In the genomic region with DNA sequence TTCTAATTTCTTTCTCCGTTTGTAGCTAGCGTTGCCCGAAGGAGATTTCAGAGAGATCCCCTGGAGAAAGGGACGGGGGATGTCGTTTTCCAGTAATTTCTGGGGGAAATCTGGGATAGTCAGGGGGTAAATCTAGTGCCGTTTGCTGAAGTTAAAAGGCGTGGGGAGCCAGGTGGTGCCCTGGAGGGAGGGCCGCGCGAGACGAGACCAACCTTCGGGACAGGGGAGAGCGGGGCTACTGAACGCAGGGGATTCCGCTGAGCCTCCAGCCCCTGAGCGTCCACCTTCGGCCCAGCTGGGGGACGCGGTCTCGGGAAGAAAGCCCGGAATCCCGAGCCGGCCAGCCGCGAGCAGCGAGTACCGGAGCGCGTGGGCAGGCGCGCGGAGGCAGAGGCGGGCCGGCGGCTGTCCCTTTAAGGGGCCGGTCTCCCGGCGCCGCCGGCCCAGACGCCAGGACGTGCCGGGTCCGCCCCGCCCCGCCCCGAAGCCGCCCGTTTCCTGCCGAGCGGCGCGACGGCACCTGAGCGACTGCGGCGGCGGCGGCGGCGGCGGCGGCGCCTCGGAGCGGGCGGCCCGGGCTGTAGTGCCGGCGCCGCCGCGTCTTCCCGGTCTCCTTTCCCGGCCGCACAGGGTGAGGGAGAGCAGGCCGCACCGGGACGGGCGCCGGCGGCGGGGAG, we compare ENCODE assay signal across 1 cellular context.
TF ChIP-seq lines count a peak whose summit lies in the region.

A gene with protein sequence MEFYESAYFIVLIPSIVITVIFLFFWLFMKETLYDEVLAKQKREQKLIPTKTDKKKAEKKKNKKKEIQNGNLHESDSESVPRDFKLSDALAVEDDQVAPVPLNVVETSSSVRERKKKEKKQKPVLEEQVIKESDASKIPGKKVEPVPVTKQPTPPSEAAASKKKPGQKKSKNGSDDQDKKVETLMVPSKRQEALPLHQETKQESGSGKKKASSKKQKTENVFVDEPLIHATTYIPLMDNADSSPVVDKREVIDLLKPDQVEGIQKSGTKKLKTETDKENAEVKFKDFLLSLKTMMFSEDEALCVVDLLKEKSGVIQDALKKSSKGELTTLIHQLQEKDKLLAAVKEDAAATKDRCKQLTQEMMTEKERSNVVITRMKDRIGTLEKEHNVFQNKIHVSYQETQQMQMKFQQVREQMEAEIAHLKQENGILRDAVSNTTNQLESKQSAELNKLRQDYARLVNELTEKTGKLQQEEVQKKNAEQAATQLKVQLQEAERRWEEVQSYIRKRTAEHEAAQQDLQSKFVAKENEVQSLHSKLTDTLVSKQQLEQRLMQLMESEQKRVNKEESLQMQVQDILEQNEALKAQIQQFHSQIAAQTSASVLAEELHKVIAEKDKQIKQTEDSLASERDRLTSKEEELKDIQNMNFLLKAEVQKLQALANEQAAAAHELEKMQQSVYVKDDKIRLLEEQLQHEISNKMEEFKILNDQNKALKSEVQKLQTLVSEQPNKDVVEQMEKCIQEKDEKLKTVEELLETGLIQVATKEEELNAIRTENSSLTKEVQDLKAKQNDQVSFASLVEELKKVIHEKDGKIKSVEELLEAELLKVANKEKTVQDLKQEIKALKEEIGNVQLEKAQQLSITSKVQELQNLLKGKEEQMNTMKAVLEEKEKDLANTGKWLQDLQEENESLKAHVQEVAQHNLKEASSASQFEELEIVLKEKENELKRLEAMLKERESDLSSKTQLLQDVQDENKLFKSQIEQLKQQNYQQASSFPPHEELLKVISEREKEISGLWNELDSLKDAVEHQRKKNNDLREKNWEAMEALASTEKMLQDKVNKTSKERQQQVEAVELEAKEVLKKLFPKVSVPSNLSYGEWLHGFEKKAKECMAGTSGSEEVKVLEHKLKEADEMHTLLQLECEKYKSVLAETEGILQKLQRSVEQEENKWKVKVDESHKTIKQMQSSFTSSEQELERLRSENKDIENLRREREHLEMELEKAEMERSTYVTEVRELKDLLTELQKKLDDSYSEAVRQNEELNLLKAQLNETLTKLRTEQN (N-terminal part only) (plus strand): TSS at position 484 of the 677 bp plus-strand sequence. CDS start 31,842 bp downstream, outside the sequence.

TF ChIP-seq in K562, 482 proteins besides CTCF, POLR2A, EP300 and RAD21 (continued from another document and continues in another):
- TF ChIP-seq PHF8 (IDR thresholded peaks at IDR 0.05; ENCODE audit: borderline replicate concordance, low read length) (peak; percentile 54; the same call in 1 of the 2 replicates), L3MBTL2 (IDR thresholded peaks at IDR 0.05) (peak; percentile 47; the same call in 1 of the 2 replicates), NONO (IDR thresholded peaks at IDR 0.05; ENCODE audit: low read depth in 2 of 2, low read length in 1 of 2) (peak in 1 of 2 experiments; percentile 97; a peak in 2 of 4 replicates), ATF1 (CRISPR knock-in tag; IDR thresholded peaks at IDR 0.05) (no peak), ATF1 (tag; IDR thresholded peaks at IDR 0.05) (0 out of 2 replicates have a peak, but pooled peaks have one; percentile 31), TOE1 (IDR thresholded peaks at IDR 0.05; ENCODE audit: borderline replicate concordance) (peak; percentile 81), TOE1 (CRISPR knock-in tag; IDR thresholded peaks at IDR 0.05; ENCODE audit: borderline replicate concordance, low read depth) (no peak), TBP (optimal IDR thresholded peaks at IDR 0.05; ENCODE audit: low read depth, low read length) (peak; percentile 47), ATF7 (IDR thresholded peaks at IDR 0.05) (peak; percentile 94), ZNF785 (CRISPR knock-in tag; IDR thresholded peaks at IDR 0.05) (no peak), ZNF75A (CRISPR knock-in tag; IDR thresholded peaks at IDR 0.05) (no peak), CHD2 (IDR thresholded peaks at IDR 0.05; ENCODE audit: low read depth, low read length) (peak; percentile 61; the same call in 1 of the 2 replicates), SMAD4 (CRISPR knock-in tag; conservative IDR thresholded peaks at IDR 0.05) (peak; percentile 88), NBN (IDR thresholded peaks at IDR 0.05; ENCODE audit: low read depth) (peak; percentile 36; the same call in 1 of the 2 replicates), RBFOX2 (IDR thresholded peaks at IDR 0.05; ENCODE audit: low read depth, low read length) (peak; percentile 51; the same call in 1 of the 2 replicates), PHF20 (IDR thresholded peaks at IDR 0.05; ENCODE audit: partially characterized antibody) (peak; percentile 9), CXXC5 (CRISPR knock-in tag; IDR thresholded peaks at IDR 0.05) (peak; percentile 88), HDAC1 (IDR thresholded peaks at IDR 0.05) (peak in 1 of 2 experiments; percentile 64; a peak in 1 of 4 replicates), MBD2 (IDR thresholded peaks at IDR 0.05; ENCODE audit: borderline replicate concordance, low read depth) (peak; percentile 21; the same call in 1 of the 2 replicates), KDM1A (IDR thresholded peaks at IDR 0.05) (peak in 1 of 2 experiments; percentile 56; a peak in 1 of 4 replicates), SAP30 (IDR thresholded peaks at IDR 0.05; ENCODE audit: borderline replicate concordance, insufficient read depth, low read depth, low read length, poor library complexity, severe bottlenecking) (no peak), CEBPB (tag; IDR thresholded peaks at IDR 0.05) (no peak), POLR2G (IDR thresholded peaks at IDR 0.05; ENCODE audit: low read depth, low read length) (peak; percentile 76), ARID1B (IDR thresholded peaks at IDR 0.05) (0 out of 2 replicates have a peak, but pooled peaks have one; percentile 5), CBX3 (IDR thresholded peaks at IDR 0.05; ENCODE audit: borderline replicate concordance in 1 of 2, low read length in 2 of 2) (peak in 1 of 2 experiments; percentile 33; a peak in 1 of 3 replicates), CTBP1 (IDR thresholded peaks at IDR 0.05; ENCODE audit: borderline replicate concordance) (0 out of 2 replicates have a peak, but pooled peaks have one; percentile 49), ZNF140 (CRISPR knock-in tag; IDR thresholded peaks at IDR 0.05) (no peak)
- TF ChIP-seq, protein P1, sequence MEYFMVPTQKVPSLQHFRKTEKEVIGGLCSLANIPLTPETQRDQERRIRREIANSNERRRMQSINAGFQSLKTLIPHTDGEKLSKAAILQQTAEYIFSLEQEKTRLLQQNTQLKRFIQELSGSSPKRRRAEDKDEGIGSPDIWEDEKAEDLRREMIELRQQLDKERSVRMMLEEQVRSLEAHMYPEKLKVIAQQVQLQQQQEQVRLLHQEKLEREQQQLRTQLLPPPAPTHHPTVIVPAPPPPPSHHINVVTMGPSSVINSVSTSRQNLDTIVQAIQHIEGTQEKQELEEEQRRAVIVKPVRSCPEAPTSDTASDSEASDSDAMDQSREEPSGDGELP (CRISPR knock-in tag; IDR thresholded peaks at IDR 0.05; ENCODE audit: borderline replicate concordance): peak; percentile 57; the same call in 1 of the 2 replicates
- TF ChIP-seq, protein P2, sequence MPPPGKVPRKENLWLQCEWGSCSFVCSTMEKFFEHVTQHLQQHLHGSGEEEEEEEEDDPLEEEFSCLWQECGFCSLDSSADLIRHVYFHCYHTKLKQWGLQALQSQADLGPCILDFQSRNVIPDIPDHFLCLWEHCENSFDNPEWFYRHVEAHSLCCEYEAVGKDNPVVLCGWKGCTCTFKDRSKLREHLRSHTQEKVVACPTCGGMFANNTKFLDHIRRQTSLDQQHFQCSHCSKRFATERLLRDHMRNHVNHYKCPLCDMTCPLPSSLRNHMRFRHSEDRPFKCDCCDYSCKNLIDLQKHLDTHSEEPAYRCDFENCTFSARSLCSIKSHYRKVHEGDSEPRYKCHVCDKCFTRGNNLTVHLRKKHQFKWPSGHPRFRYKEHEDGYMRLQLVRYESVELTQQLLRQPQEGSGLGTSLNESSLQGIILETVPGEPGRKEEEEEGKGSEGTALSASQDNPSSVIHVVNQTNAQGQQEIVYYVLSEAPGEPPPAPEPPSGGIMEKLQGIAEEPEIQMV (tag; conservative IDR thresholded peaks at IDR 0.05; ENCODE audit: low read depth): no peak
- TF ChIP-seq, protein P3, sequence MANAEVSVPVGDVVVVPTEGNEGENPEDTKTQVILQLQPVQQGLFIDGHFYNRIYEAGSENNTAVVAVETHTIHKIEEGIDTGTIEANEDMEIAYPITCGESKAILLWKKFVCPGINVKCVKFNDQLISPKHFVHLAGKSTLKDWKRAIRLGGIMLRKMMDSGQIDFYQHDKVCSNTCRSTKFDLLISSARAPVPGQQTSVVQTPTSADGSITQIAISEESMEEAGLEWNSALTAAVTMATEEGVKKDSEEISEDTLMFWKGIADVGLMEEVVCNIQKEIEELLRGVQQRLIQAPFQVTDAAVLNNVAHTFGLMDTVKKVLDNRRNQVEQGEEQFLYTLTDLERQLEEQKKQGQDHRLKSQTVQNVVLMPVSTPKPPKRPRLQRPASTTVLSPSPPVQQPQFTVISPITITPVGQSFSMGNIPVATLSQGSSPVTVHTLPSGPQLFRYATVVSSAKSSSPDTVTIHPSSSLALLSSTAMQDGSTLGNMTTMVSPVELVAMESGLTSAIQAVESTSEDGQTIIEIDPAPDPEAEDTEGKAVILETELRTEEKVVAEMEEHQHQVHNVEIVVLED (CRISPR knock-in tag; IDR thresholded peaks at IDR 0.05): peak; percentile 66
- TF ChIP-seq, protein P4, sequence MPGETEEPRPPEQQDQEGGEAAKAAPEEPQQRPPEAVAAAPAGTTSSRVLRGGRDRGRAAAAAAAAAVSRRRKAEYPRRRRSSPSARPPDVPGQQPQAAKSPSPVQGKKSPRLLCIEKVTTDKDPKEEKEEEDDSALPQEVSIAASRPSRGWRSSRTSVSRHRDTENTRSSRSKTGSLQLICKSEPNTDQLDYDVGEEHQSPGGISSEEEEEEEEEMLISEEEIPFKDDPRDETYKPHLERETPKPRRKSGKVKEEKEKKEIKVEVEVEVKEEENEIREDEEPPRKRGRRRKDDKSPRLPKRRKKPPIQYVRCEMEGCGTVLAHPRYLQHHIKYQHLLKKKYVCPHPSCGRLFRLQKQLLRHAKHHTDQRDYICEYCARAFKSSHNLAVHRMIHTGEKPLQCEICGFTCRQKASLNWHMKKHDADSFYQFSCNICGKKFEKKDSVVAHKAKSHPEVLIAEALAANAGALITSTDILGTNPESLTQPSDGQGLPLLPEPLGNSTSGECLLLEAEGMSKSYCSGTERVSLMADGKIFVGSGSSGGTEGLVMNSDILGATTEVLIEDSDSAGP (CRISPR knock-in tag; IDR thresholded peaks at IDR 0.05): peak; percentile 94
- TF ChIP-seq, protein P5, sequence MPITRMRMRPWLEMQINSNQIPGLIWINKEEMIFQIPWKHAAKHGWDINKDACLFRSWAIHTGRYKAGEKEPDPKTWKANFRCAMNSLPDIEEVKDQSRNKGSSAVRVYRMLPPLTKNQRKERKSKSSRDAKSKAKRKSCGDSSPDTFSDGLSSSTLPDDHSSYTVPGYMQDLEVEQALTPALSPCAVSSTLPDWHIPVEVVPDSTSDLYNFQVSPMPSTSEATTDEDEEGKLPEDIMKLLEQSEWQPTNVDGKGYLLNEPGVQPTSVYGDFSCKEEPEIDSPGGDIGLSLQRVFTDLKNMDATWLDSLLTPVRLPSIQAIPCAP (CRISPR knock-in tag; IDR thresholded peaks at IDR 0.05; ENCODE audit: borderline replicate concordance): no peak
